14 cellular contexts compared by ENCODE assay signal in the genomic region with DNA sequence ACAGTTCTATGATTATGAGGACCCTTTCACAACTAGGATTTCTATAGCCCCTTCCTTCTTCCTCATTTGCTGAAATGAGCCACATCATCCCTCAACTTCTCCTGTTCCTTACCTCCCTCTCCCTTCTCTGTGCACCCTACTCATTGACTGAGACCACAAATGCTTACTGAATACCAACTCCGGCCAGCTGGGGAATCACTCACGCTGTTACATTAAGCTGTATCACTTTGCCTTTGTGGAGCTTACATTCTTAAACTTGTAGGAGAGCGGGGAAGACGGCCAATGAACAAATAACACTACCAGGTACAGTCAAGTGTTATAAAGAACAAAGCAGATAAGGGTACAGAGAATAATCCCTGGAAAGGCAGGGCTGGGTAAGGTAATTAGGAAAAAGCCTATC. TPM values are rescaled to one million over a fixed set of nuclear protein-coding genes. Genes with fewer than 3 reads are reported as not detected.
DNase-seq lines count a peak whose midpoint lies in the region; ATAC-seq and TF ChIP-seq lines count a peak whose summit lies in the region.
"Had no signal": no experiment of that assay in that cellular context is flagged by ENCODE, and none has a peak within 500 bp of the region (broad histone marks: within the 10 kb centered on the region; RNA-seq: fewer than 3 reads in every experiment).

No MANE protein-coding gene starts in this region.

- intact Hi-C loops in heart left ventricle (cut with DNase I) = no loop called here
- intact Hi-C loops in cardiac septum (cut with DNase I) = no loop called here
- intact Hi-C loops in colonic mucosa (cut with DNase I) = no loop called here
- intact Hi-C loops in right lobe of liver (cut with DNase I) = no loop called here
- intact Hi-C loops in upper lobe of right lung (cut with DNase I) = no loop called here

- no peaks in the 10 kb centered on the region for H3K9me3 ChIP-seq in heart left ventricle
- no peaks in the 10 kb centered on the region for H3K9me3 ChIP-seq in colonic mucosa
- H3K9me3 ChIP-seq in right lobe of liver = no peaks in the 10 kb centered on the region
- H3K9me3 ChIP-seq in upper lobe of right lung = no peaks in the 10 kb centered on the region
- H3K9me3 ChIP-seq: thoracic aorta had no signal

- H3K4me1 ChIP-seq in heart left ventricle = peaks cover 0 to 64% (median 18%) of the 10 kb centered on the region in 12 donors
- peaks cover 19% of the 10 kb centered on the region for H3K4me1 ChIP-seq in colonic mucosa
- peaks cover 0 to 54% (median 19%) of the 10 kb centered on the region in 4 donors for H3K4me1 ChIP-seq in right lobe of liver
- H3K4me1 ChIP-seq in upper lobe of right lung = peaks cover 24% of the 10 kb centered on the region

- H3K27ac ChIP-seq in heart left ventricle = peak overlapping the region in 5 of 12 donors; percentile 3 to 62 (median 19)
- H3K27ac ChIP-seq in colonic mucosa = peak overlapping the region; percentile 40
- H3K27ac ChIP-seq in right lobe of liver = peak overlapping the region; percentile 70 to 88 (median 71)
- no peak overlapping the region for H3K27ac ChIP-seq in upper lobe of right lung
- H3K27ac ChIP-seq: cardiac muscle cell, SK-N-MC, thoracic aorta had no signal

- 42 to 71% (median 59%) methylated on average over 4 of the region's 4 CpGs for WGBS in heart left ventricle, 4 donors
- WGBS in right lobe of liver (ENCODE audit: insufficient coverage, low coverage, low lambda C conversion rate, missing lambda C conversion rate) = 25% methylated on average over 4 of the region's 4 CpGs

- peaks cover 0 to 1% (median 0%) of the 10 kb centered on the region in 9 donors for H3K36me3 ChIP-seq in heart left ventricle
- no peaks in the 10 kb centered on the region for H3K36me3 ChIP-seq in colonic mucosa
- H3K36me3 ChIP-seq in right lobe of liver = no peaks in the 10 kb centered on the region
- H3K36me3 ChIP-seq in upper lobe of right lung = no peaks in the 10 kb centered on the region
- H3K36me3 ChIP-seq: cardiac muscle cell, thoracic aorta had no signal

- peak overlapping the region in 1 of 2 donors; percentile 22 for H3K9ac ChIP-seq in colonic mucosa (ENCODE audit: low read depth in 2 of 2, low read length in 2 of 2)

- no peak overlapping the region for H3K4me3 ChIP-seq in heart left ventricle
- H3K4me3 ChIP-seq in colonic mucosa = no peak overlapping the region
- no peak overlapping the region for H3K4me3 ChIP-seq in right lobe of liver
- no peak overlapping the region for H3K4me3 ChIP-seq in upper lobe of right lung
- H3K4me3 ChIP-seq: cardiac muscle cell, SK-N-MC, thoracic aorta had no signal

- DNase-seq in heart left ventricle (no peak), cardiac septum (ENCODE audit: low spot score) (no peak), colonic mucosa (peak; percentile 27), right lobe of liver (no peak), upper lobe of right lung (no peak), putamen (ENCODE audit: low spot score) (no peak)
- DNase-seq in stimulated activated CD8-positive, alpha-beta memory T cell treated with anti-CD3 and anti-CD28 coated beads, Interleukin-4, amount 100 ng/mL, for 48 hours = no peak
- DNase-seq: activated gamma-delta T cell treated with Interleukin-2 at 50 U/mL for 16 hours, kidney glomerular epithelial cell, NCI-H2081 treated with DMSO at 0.1 percent for 48 hours had no signal

- H3K27me3 ChIP-seq in heart left ventricle (no peaks in the 10 kb centered on the region), colonic mucosa (no peaks in the 10 kb centered on the region), right lobe of liver (no peaks in the 10 kb centered on the region), upper lobe of right lung (no peaks in the 10 kb centered on the region)
- H3K27me3 ChIP-seq: cardiac muscle cell had no signal

- no peak for TF ChIP-seq CTCF in heart left ventricle (IDR thresholded peaks at IDR 0.05)
- TF ChIP-seq CTCF in colonic mucosa (IDR thresholded peaks at IDR 0.05) = no peak
- no peak for TF ChIP-seq CTCF in right lobe of liver (IDR thresholded peaks at IDR 0.05)
- TF ChIP-seq CTCF in upper lobe of right lung (IDR thresholded peaks at IDR 0.05) = no peak

- no peak for TF ChIP-seq POLR2A in heart left ventricle (IDR thresholded peaks at IDR 0.05)
- peak; percentile 1 for TF ChIP-seq POLR2A in right lobe of liver (IDR thresholded peaks at IDR 0.05)

- peak; percentile 9 to 59 (median 34) for ATAC-seq in heart left ventricle
- peak in 1 of 4 donors; percentile 2 for ATAC-seq in right lobe of liver
- ATAC-seq in upper lobe of right lung = peak; percentile 36
- ATAC-seq in HG02884 (IDR thresholded peaks at IDR 0.05; ENCODE audit: unreplicated experiment) = no peak

RNA-seq across cellular contexts. Expression of a gene that starts 5.7 kb away (rescaled TPM):
- total RNA-seq in heart left ventricle (100 to 1,000 TPM in 2 of 9 donors, 10 to 100 TPM in 7; 64.0 to 119 (median 83.9) TPM), cardiac septum (62.5 TPM), colonic mucosa (100 to 1,000 TPM; 114 to 219 TPM), right lobe of liver (100 to 1,000 TPM; 138 to 167 (median 158) TPM), upper lobe of right lung (53.8 TPM)
- polyA plus RNA-seq in heart left ventricle = 10 to 100 TPM; 41.6 to 70.6 TPM
